12 cellular contexts compared by ENCODE assay signal in the genomic region with DNA sequence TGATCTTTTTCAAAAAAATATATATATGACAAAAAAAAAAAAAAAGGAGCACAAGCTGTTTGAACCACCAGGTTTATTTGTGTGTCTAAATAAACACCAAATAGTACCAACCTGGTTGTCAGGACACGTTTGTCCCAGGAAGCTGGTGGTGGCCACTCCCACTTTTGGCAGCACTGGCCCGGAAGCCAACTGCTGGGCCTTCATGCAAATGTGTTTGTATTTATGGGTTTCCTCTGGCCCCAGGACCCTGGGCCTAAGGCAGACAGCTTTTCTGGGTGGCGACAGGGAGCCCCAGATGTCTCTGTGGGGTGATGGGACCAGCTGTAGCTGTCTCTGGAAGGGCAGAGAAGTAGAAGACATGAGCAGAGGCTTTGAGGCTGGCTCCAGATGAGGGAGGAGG. TPM values are rescaled to one million over a fixed set of nuclear protein-coding genes. Genes with fewer than 3 reads are reported as not detected.
DNase-seq lines count a peak whose midpoint lies in the region; ATAC-seq and TF ChIP-seq lines count a peak whose summit lies in the region.
"Had no signal": no experiment of that assay in that cellular context is flagged by ENCODE, and none has a peak within 500 bp of the region (broad histone marks: within the 10 kb centered on the region; RNA-seq: fewer than 3 reads in every experiment).

No MANE protein-coding gene starts in this region.

- WGBS in SK-N-SH (ENCODE audit: low lambda C conversion rate), result 79% methylated on average over 3 of the region's 3 CpGs

- ATAC-seq in SK-N-SH treated with all-trans-retinoic acid at 6 μM for 48 hours (no peak), HG02678 (IDR thresholded peaks at IDR 0.05; ENCODE audit: unreplicated experiment) (peak; percentile 64), T-helper 17 cell (no peak)
- no peak for ATAC-seq in stimulated activated memory B cell treated with anti-CD40 and anti-IgM and Interleukin-4, amounts not matched to agents 10 μg/mL and 1 μg/mL and 100 μg/mL, for 72 hours
- ATAC-seq: A549, sciatic nerve had no signal

- no peaks in the 10 kb centered on the region for H3F3A ChIP-seq in SK-N-SH (replicated peaks; ENCODE audit: insufficient read depth)

- no peaks in the 10 kb centered on the region for H3K9me2 ChIP-seq in SK-N-SH

- H3K79me2 ChIP-seq in SK-N-SH (ENCODE audit: insufficient read depth), result no peaks in the 10 kb centered on the region

- TF ChIP-seq RAD21 in SK-N-SH (IDR thresholded peaks at IDR 0.05; ENCODE audit: low read length), result no peak

- H4K20me1 ChIP-seq in SK-N-SH (ENCODE audit: insufficient read depth), result no peaks in the 10 kb centered on the region

- CTCF ChIA-PET in SK-N-SH (lab: Yijun Ruan, JAX), result interaction anchor here (1.0 to 5.2 kb wide), 5 partner anchors 27 to 78 kb away, joined by 3 to 25 read pairs (median 3); no protein-coding TSS in a partner anchor

- no peak for TF ChIP-seq EP300 in SK-N-SH (IDR thresholded peaks at IDR 0.05; ENCODE audit: borderline replicate concordance in 1 of 2, low read depth in 1 of 2, low read length in 1 of 2)

- H3K4me3 ChIP-seq in SK-N-SH (ENCODE audit: low read depth in 2 of 2, low read length in 1 of 2), result no peak overlapping the region
- H3K4me3 ChIP-seq: A549, left ventricle myocardium inferior had no signal

- H2AFZ ChIP-seq in SK-N-SH (ENCODE audit: low read depth), result no peak overlapping the region

- peak overlapping the region; percentile 72 for H3K27ac Mint-ChIP-seq in T-helper 17 cell
- peak overlapping the region; percentile 80 for H3K27ac Mint-ChIP-seq in stimulated activated memory B cell treated with anti-CD40 and anti-IgM and Interleukin-4, amounts not matched to agents 10 μg/mL and 1 μg/mL and 100 μg/mL, for 72 hours

- POLR2A ChIA-PET in SK-N-SH (lab: Yijun Ruan, JAX), result no interaction called here

- H3K36me3 Mint-ChIP-seq in T-helper 17 cell (ENCODE audit: low read depth), result peaks cover 6% of the 10 kb centered on the region
- H3K36me3 Mint-ChIP-seq in stimulated activated memory B cell treated with anti-CD40 and anti-IgM and Interleukin-4, amounts not matched to agents 10 μg/mL and 1 μg/mL and 100 μg/mL, for 72 hours, result peaks cover 33% of the 10 kb centered on the region

- H3K4me2 ChIP-seq in SK-N-SH, result no peak overlapping the region
- H3K4me2 ChIP-seq: A549 had no signal

- H3K9me3 Mint-ChIP-seq in stimulated activated memory B cell treated with anti-CD40 and anti-IgM and Interleukin-4, amounts not matched to agents 10 μg/mL and 1 μg/mL and 100 μg/mL, for 72 hours, result no peaks in the 10 kb centered on the region

- peak; percentile 11 for DNase-seq in SK-N-SH
- DNase-seq in T-helper 17 cell, result no peak
- DNase-seq in NCI-H345 treated with DMSO at 0.1 percent for 48 hours (lab: John Stamatoyannopoulos, UW; ENCODE audit: unreplicated experiment), result no peak
- no peak for DNase-seq in DMS153 (lab: John Stamatoyannopoulos, UW)
- DNase-seq in stimulated activated naive CD4-positive, alpha-beta T cell treated with Interleukin-2 at 50 U/mL for 16 hours (lab: John Stamatoyannopoulos, UW), result no peak
- DNase-seq: amygdala, left ventricle myocardium inferior had no signal

- no peaks in the 10 kb centered on the region for H3K27me3 ChIP-seq in SK-N-SH (ENCODE audit: insufficient read depth)

- no peaks in the 10 kb centered on the region for H3K36me3 ChIP-seq in SK-N-SH (replicated peaks in 1 of 2; ENCODE audit: control insufficient read depth in 1 of 2, insufficient read depth in 2 of 2, low read length in 1 of 2)

- no peak overlapping the region for H3K27ac ChIP-seq in SK-N-SH (ENCODE audit: low read depth in 2 of 2, low read length in 1 of 2)
- H3K27ac ChIP-seq: A549, left ventricle myocardium inferior had no signal

- H3K9ac ChIP-seq in SK-N-SH, result no peak overlapping the region

- TF ChIP-seq CTCF in SK-N-SH (IDR thresholded peaks at IDR 0.05), result no peak

- H3K27me3 Mint-ChIP-seq in T-helper 17 cell, result no peaks in the 10 kb centered on the region
- H3K27me3 Mint-ChIP-seq in stimulated activated memory B cell treated with anti-CD40 and anti-IgM and Interleukin-4, amounts not matched to agents 10 μg/mL and 1 μg/mL and 100 μg/mL, for 72 hours, result no peaks in the 10 kb centered on the region

- peaks cover 7% of the 10 kb centered on the region for H3K4me1 Mint-ChIP-seq in T-helper 17 cell
- peaks cover 52% of the 10 kb centered on the region for H3K4me1 Mint-ChIP-seq in stimulated activated memory B cell treated with anti-CD40 and anti-IgM and Interleukin-4, amounts not matched to agents 10 μg/mL and 1 μg/mL and 100 μg/mL, for 72 hours

- peaks cover 0 to 9% of the 10 kb centered on the region in 2 experiments; a peak in 1 of 4 replicates for H3K4me1 ChIP-seq in SK-N-SH (ENCODE audit: control insufficient read depth in 1 of 2, insufficient read depth in 2 of 2, low read depth in 1 of 2, low read length in 1 of 2)

- no peak overlapping the region for H3K4me3 Mint-ChIP-seq in T-helper 17 cell
- no peak overlapping the region for H3K4me3 Mint-ChIP-seq in stimulated activated memory B cell treated with anti-CD40 and anti-IgM and Interleukin-4, amounts not matched to agents 10 μg/mL and 1 μg/mL and 100 μg/mL, for 72 hours

- H3K9me3 ChIP-seq in SK-N-SH (no peaks in the 10 kb centered on the region), T-helper 17 cell (ENCODE audit: control insufficient read depth, low read length, poor library complexity, severe bottlenecking) (no peaks in the 10 kb centered on the region)
- H3K9me3 ChIP-seq: A549, left ventricle myocardium inferior had no signal

TF ChIP-seq in SK-N-SH, 30 proteins besides CTCF, POLR2A, EP300 and RAD21:
- no peak for TF ChIP-seq CHD2 (IDR thresholded peaks at IDR 0.05; ENCODE audit: low read length, partially characterized antibody)
- TF ChIP-seq, protein P1, sequence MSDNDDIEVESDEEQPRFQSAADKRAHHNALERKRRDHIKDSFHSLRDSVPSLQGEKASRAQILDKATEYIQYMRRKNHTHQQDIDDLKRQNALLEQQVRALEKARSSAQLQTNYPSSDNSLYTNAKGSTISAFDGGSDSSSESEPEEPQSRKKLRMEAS (IDR thresholded peaks at IDR 0.05; ENCODE audit: low read depth), result no peak

TF ChIP-seq in SK-N-SH treated with all-trans-retinoic acid at 6 μM for 48 hours, 23 proteins besides CTCF, POLR2A, EP300 and RAD21:
- TF ChIP-seq TCF4 (CRISPR knock-in tag; IDR thresholded peaks at IDR 0.05; ENCODE audit: borderline replicate concordance), result no peak
- TF ChIP-seq, protein P2, sequence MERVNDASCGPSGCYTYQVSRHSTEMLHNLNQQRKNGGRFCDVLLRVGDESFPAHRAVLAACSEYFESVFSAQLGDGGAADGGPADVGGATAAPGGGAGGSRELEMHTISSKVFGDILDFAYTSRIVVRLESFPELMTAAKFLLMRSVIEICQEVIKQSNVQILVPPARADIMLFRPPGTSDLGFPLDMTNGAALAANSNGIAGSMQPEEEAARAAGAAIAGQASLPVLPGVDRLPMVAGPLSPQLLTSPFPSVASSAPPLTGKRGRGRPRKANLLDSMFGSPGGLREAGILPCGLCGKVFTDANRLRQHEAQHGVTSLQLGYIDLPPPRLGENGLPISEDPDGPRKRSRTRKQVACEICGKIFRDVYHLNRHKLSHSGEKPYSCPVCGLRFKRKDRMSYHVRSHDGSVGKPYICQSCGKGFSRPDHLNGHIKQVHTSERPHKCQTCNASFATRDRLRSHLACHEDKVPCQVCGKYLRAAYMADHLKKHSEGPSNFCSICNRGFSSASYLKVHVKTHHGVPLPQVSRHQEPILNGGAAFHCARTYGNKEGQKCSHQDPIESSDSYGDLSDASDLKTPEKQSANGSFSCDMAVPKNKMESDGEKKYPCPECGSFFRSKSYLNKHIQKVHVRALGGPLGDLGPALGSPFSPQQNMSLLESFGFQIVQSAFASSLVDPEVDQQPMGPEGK (CRISPR knock-in tag; IDR thresholded peaks at IDR 0.05; ENCODE audit: borderline replicate concordance), result no peak

RNA-seq across cellular contexts. Expression of a gene that starts 31.6 kb away (rescaled TPM):
- 24.5 and 29.0 TPM in 2 replicates for polyA plus RNA-seq in SK-N-SH (2012; rRNA removed)
- polyA plus RNA-seq in SK-N-SH (2012; cell fraction: cytosol; rRNA removed), result 14.3 and 19.6 TPM in 2 replicates
- 28.9 and 32.1 TPM in 2 replicates for polyA plus RNA-seq in SK-N-SH (2012; cell fraction: nucleus; rRNA removed)
- 10 to 100 TPM; 27.3 to 35.0 TPM for total RNA-seq in T-helper 17 cell
